In the genomic region with DNA sequence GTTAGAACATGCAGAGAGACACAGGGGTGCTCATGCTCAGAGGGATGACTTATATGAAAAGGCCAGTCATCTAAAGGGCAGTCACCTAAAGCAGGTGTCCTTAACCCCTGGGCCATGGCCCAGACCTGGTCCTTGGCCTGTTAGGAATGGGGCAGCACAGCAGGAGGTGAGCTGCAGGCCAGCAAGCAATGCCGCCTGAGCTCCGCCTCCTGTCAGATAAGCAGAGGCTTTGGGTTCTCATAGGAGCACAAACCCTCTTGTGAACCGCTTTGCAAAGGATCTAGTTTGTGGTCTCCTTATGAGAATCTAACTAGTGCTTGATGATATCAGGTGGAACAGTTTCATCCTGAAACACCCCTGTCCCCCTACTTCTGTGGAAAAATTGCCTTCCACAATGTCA, we compare ENCODE assay signal across 25 cellular contexts. TPM values are rescaled to one million over a fixed set of nuclear protein-coding genes. Genes with fewer than 3 reads are reported as not detected.
"Had no signal": no experiment of that assay in that cellular context is flagged by ENCODE, and none has a peak within 500 bp of the region (broad histone marks: within the 10 kb centered on the region; RNA-seq: fewer than 3 reads in every experiment).

No MANE protein-coding gene starts in this region.

- H3K9me3 ChIP-seq: adrenal gland, SJSA1 had no signal

- H3K27ac Mint-ChIP-seq: activated CD4-positive, alpha-beta memory T cell treated with anti-CD3 and anti-CD28 coated beads, Interleukin-2, amount 10 ng/mL, durations not matched to agents 7 days and 5 days; activated CD4-positive, alpha-beta T cell treated with anti-CD3 and anti-CD28 coated beads for 36 hours; activated naive CD8-positive, alpha-beta T cell treated with anti-CD3 and anti-CD28 coated beads, Interleukin-2, amount 10 ng/mL, durations not matched to agents 7 days and 5 days; activated T-helper 2 cell treated with anti-CD3 and anti-CD28 coated beads, Interferon-gamma antibody, Interleukin-2, Interleukin-4, amounts not matched to agents 10 μg/mL and 5 μg/mL and 100 μg/mL, durations not matched to agents 14 hours and 24 hours and 36 hours; T-helper 17 cell had no signal

- H3K27me3 Mint-ChIP-seq: activated naive CD8-positive, alpha-beta T cell treated with anti-CD3 and anti-CD28 coated beads, Interleukin-2, amount 10 ng/mL, durations not matched to agents 7 days and 5 days had no signal

- H3K4me3 ChIP-seq: adrenal gland, SJSA1 had no signal

- H3K27ac ChIP-seq: adrenal gland, SJSA1, VCaP had no signal

- ATAC-seq: activated CD4-positive, alpha-beta T cell treated with anti-CD3 and anti-CD28 coated beads for 36 hours; PC-3; SK-N-SH treated with all-trans-retinoic acid at 6 μM for 48 hours; T-helper 17 cell had no signal

- H3K36me3 ChIP-seq: adrenal gland, SJSA1 had no signal

- DNase-seq: activated CD4-positive, alpha-beta memory T cell treated with anti-CD3 and anti-CD28 coated beads, Interleukin-2, amount 10 ng/mL, durations not matched to agents 7 days and 5 days; activated CD4-positive, alpha-beta T cell treated with anti-CD3 and anti-CD28 coated beads for 36 hours; activated CD4-positive, alpha-beta T cell treated with anti-CD3 and anti-CD28 coated beads, Interleukin-2, amount 50 U/mL, for 1 hour; activated naive CD4-positive, alpha-beta T cell treated with anti-CD3 and anti-CD28 coated beads, Interleukin-2, amount 50 U/mL, for 16 hours; activated naive CD8-positive, alpha-beta T cell treated with anti-CD3 and anti-CD28 coated beads, Interleukin-2, amount 10 ng/mL, durations not matched to agents 7 days and 5 days; activated T-cell treated with anti-CD3 and anti-CD28 coated beads for 4 hours; activated T-cell treated with anti-CD3 and anti-CD28 coated beads, Interleukin-2, amount 50 U/mL, for 48 hours; adrenal gland; anterior cingulate cortex; cerebellar nuclear complex; Kasumi-1; NCI-H1105 treated with DMSO at 0.1 percent for 48 hours; NCI-H146; NCI-H187 treated with DMSO at 0.1 percent for 48 hours; NCI-H2081 treated with DMSO at 0.1 percent for 48 hours; NCI-H446; NCI-H524; PC-3; SHP77; T-helper 17 cell; T-helper 9 cell had no signal

- H3K27me3 ChIP-seq: adrenal gland, SJSA1 had no signal

- H3K36me3 Mint-ChIP-seq: activated naive CD8-positive, alpha-beta T cell treated with anti-CD3 and anti-CD28 coated beads, Interleukin-2, amount 10 ng/mL, durations not matched to agents 7 days and 5 days had no signal

- H3K4me1 ChIP-seq: adrenal gland, SJSA1 had no signal

- H3K9me3 Mint-ChIP-seq: activated CD4-positive, alpha-beta memory T cell treated with anti-CD3 and anti-CD28 coated beads, Interleukin-2, amount 10 ng/mL, durations not matched to agents 7 days and 5 days; activated naive CD8-positive, alpha-beta T cell treated with anti-CD3 and anti-CD28 coated beads, Interleukin-2, amount 10 ng/mL, durations not matched to agents 7 days and 5 days; activated T-helper 2 cell treated with anti-CD3 and anti-CD28 coated beads, Interferon-gamma antibody, Interleukin-2, Interleukin-4, amounts not matched to agents 10 μg/mL and 5 μg/mL and 100 μg/mL, durations not matched to agents 14 hours and 24 hours and 36 hours had no signal

- H3K4me1 Mint-ChIP-seq: activated CD4-positive, alpha-beta memory T cell treated with anti-CD3 and anti-CD28 coated beads, Interleukin-2, amount 10 ng/mL, durations not matched to agents 7 days and 5 days; activated CD4-positive, alpha-beta T cell treated with anti-CD3 and anti-CD28 coated beads for 36 hours; activated naive CD8-positive, alpha-beta T cell treated with anti-CD3 and anti-CD28 coated beads, Interleukin-2, amount 10 ng/mL, durations not matched to agents 7 days and 5 days; T-helper 17 cell had no signal

- H3K4me3 Mint-ChIP-seq: activated CD4-positive, alpha-beta memory T cell treated with anti-CD3 and anti-CD28 coated beads, Interleukin-2, amount 10 ng/mL, durations not matched to agents 7 days and 5 days; activated CD4-positive, alpha-beta T cell treated with anti-CD3 and anti-CD28 coated beads for 36 hours; activated naive CD8-positive, alpha-beta T cell treated with anti-CD3 and anti-CD28 coated beads, Interleukin-2, amount 10 ng/mL, durations not matched to agents 7 days and 5 days; T-helper 17 cell had no signal

RNA-seq across cellular contexts. Expression of gene ANKRD7, which starts 14.5 kb away (rescaled TPM):
- total RNA-seq: activated CD4-positive, alpha-beta memory T cell treated with anti-CD3 and anti-CD28 coated beads, Interleukin-2, amount 10 ng/mL, durations not matched to agents 7 days and 5 days; activated T-helper 2 cell treated with anti-CD3 and anti-CD28 coated beads, Interferon-gamma antibody, Interleukin-2, Interleukin-4, amounts not matched to agents 10 μg/mL and 5 μg/mL and 100 μg/mL, durations not matched to agents 14 hours and 24 hours and 36 hours; PC-3 had no signal
